In the genomic region with DNA sequence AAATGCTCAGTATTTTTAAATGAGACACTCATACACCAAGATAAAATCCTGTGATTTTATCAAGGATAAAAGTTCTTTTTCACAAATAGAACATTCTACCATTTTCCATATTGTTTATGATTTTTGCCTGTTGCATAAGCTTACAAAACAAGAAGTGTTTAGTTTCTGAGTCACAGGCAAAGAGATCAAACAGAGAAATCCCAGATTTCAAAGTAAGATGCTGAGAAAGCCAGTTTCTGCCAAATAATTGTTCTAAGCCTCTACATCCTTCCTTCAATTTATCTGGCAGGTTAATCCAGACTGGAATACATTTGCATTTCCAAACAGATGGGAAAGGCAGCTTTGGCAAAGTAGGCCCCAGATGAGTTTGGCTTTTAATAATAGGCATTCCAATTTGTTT, we compare ENCODE assay signal across 14 cellular contexts. TPM values are rescaled to one million over a fixed set of nuclear protein-coding genes. Genes with fewer than 3 reads are reported as not detected.
DNase-seq lines count a peak whose midpoint lies in the region; ATAC-seq and TF ChIP-seq lines count a peak whose summit lies in the region.
"Had no signal": no experiment of that assay in that cellular context is flagged by ENCODE, and none has a peak within 500 bp of the region (broad histone marks: within the 10 kb centered on the region; RNA-seq: fewer than 3 reads in every experiment).

No MANE protein-coding gene starts in this region.

- H3K14ac ChIP-seq in IMR-90 (replicated peaks; ENCODE audit: low read depth, low read length), result no peak overlapping the region

- H3K27me3 Mint-ChIP-seq in stimulated activated naive CD8-positive, alpha-beta T cell treated with anti-CD3 and anti-CD28 coated beads, Interleukin-15, amount 100 ng/mL, for 72 hours, result no peaks in the 10 kb centered on the region

- peak overlapping the region; percentile 54 for H2BK5ac ChIP-seq in IMR-90 (ENCODE audit: low read depth, low read length, poor library complexity, severe bottlenecking)

- H2AK5ac ChIP-seq in IMR-90 (ENCODE audit: low read depth, low read length), result no peak overlapping the region

- CTCF ChIA-PET in IMR-90 (lab: Yijun Ruan, JAX), result no interaction called here

- H2BK15ac ChIP-seq in IMR-90 (ENCODE audit: low read depth, low read length), result no peak overlapping the region

- H3K4me3 Mint-ChIP-seq in stimulated activated naive CD8-positive, alpha-beta T cell treated with anti-CD3 and anti-CD28 coated beads, Interleukin-15, amount 100 ng/mL, for 72 hours, result no peak overlapping the region

- peaks cover 19% of the 10 kb centered on the region for H3K9me1 ChIP-seq in IMR-90 (ENCODE audit: insufficient read depth, low read length)

- H4K20me1 ChIP-seq in IMR-90 (ENCODE audit: insufficient read depth, low read length), result no peaks in the 10 kb centered on the region

- peaks cover 8 to 18% of the 10 kb centered on the region in 2 donors for H3K9me3 Mint-ChIP-seq in stimulated activated naive CD8-positive, alpha-beta T cell treated with anti-CD3 and anti-CD28 coated beads, Interleukin-15, amount 100 ng/mL, for 72 hours

- no TSS peak for BruUV-seq in IMR-90 (replicated peaks; lab: Mats Ljungman, UMichigan)

- H4K5ac ChIP-seq in IMR-90 (ENCODE audit: low read depth, low read length), result no peak overlapping the region

- no peak for TF ChIP-seq RAD21 in IMR-90 (IDR thresholded peaks at IDR 0.05; ENCODE audit: low read length)

- H4K91ac ChIP-seq in IMR-90 (ENCODE audit: insufficient read depth, low read depth, low read length), result peak overlapping the region; percentile 46; the same call in 1 of the 2 replicates

- ATAC-seq in IMR-90 (ENCODE audit: low read depth), result no peak; the same call in 1 of the 2 replicates
- no peak for ATAC-seq in GM19455 (IDR thresholded peaks at IDR 0.05; ENCODE audit: unreplicated experiment)
- no peak for ATAC-seq in stimulated activated naive CD8-positive, alpha-beta T cell treated with anti-CD3 and anti-CD28 coated beads, Interleukin-15, amount 100 ng/mL, for 72 hours
- ATAC-seq in foreskin keratinocyte, result no peak

- H3K36me3 ChIP-seq in IMR-90 (ENCODE audit: control insufficient read depth, insufficient read depth, low read length), result no peaks in the 10 kb centered on the region
- H3K36me3 ChIP-seq in subcutaneous abdominal adipose tissue (ENCODE audit: control insufficient read depth in 5 of 5, insufficient read depth in 5 of 5, low read length in 5 of 5), result no peaks in the 10 kb centered on the region

- H3K4ac ChIP-seq in IMR-90 (ENCODE audit: low read depth, low read length), result peak overlapping the region; percentile 1; the same call in 1 of the 2 replicates

- H3K4me2 ChIP-seq in IMR-90 (ENCODE audit: low read depth, low read length), result no peak overlapping the region

- 0 out of 2 replicates have a peak overlapping the region, but pooled peaks have one; percentile 16 for H3K56ac ChIP-seq in IMR-90 (ENCODE audit: extremely low read depth, insufficient read depth, low read length)

- H4K8ac ChIP-seq in IMR-90 (ENCODE audit: low read depth in 2 of 2, low read length in 2 of 2), result peak overlapping the region in 1 of 2 experiments; percentile 50; a peak in 1 of 4 replicates

- H3K4me1 ChIP-seq in IMR-90 (ENCODE audit: control insufficient read depth, insufficient read depth, low read length) (peaks cover 17% of the 10 kb centered on the region), subcutaneous abdominal adipose tissue (ENCODE audit: control insufficient read depth in 5 of 5, insufficient read depth in 5 of 5, low read length in 5 of 5) (peaks cover 0 to 43% (median 4%) of the 10 kb centered on the region in 5 donors), foreskin keratinocyte (no peaks in the 10 kb centered on the region)

- POLR2A ChIA-PET in IMR-90 (lab: Charles Lee; ENCODE audit: unreplicated experiment), result no interaction called here

- H2AFZ ChIP-seq in IMR-90 (replicated peaks; ENCODE audit: low read length, poor library complexity), result no peak overlapping the region

- H3K4me3 ChIP-seq in IMR-90 (ENCODE audit: insufficient read depth, low read depth, low read length) (no peak overlapping the region), subcutaneous abdominal adipose tissue (ENCODE audit: low read depth in 1 of 5, low read length in 5 of 5) (no peak overlapping the region)

- no peak overlapping the region for H3K23ac ChIP-seq in IMR-90 (ENCODE audit: low read depth, low read length)

- H3K27ac ChIP-seq in IMR-90 (ENCODE audit: insufficient read depth, low read length) (no peak overlapping the region), caudate nucleus (ENCODE audit: low read depth, low read length) (peak overlapping the region; percentile 24), subcutaneous abdominal adipose tissue (ENCODE audit: low read depth, low read length) (peak overlapping the region; percentile 75), foreskin keratinocyte (no peak overlapping the region)
- H3K27ac ChIP-seq: epithelial cell of prostate had no signal

- peak overlapping the region; percentile 94; the same call in 1 of the 2 replicates for H2BK20ac ChIP-seq in IMR-90 (ENCODE audit: low read depth, low read length)

- no peak overlapping the region for H2AK9ac ChIP-seq in IMR-90 (replicated peaks; ENCODE audit: low read depth, low read length, poor library complexity)

- H3K79me1 ChIP-seq in IMR-90 (ENCODE audit: low read depth in 1 of 2, low read length in 2 of 2), result no peaks in the 10 kb centered on the region

- DNase-seq in IMR-90, result peak; percentile 66
- peak in 1 of 61 donors; percentile 62 for DNase-seq in caudate nucleus (lab: John Stamatoyannopoulos, UW)
- peak; percentile 27 for DNase-seq in inferior parietal cortex (ENCODE audit: extremely low spot score)
- no peak for DNase-seq in stimulated activated naive CD8-positive, alpha-beta T cell treated with anti-CD3 and anti-CD28 coated beads, Interleukin-15, amount 100 ng/mL, for 72 hours
- DNase-seq in middle frontal gyrus (ENCODE audit: extremely low spot score, low spot score), result no peak
- DNase-seq in foreskin keratinocyte, result no peak
- DNase-seq: activated CD4-positive, CD25-positive, alpha-beta regulatory T cell treated with anti-CD3 and anti-CD28 coated beads, Interleukin-2, amount 50 U/mL, for 72 hours; activated T-cell treated with anti-CD3 and anti-CD28 coated beads, Interleukin-2, amount 50 U/mL, for 1 hour; NCI-H187 treated with DMSO at 0.1 percent for 48 hours; small intestine had no signal

- TF ChIP-seq CTCF in IMR-90 (conservative IDR thresholded peaks at IDR 0.05; ENCODE audit: low read depth, low read length) (no peak), foreskin keratinocyte (conservative IDR thresholded peaks at IDR 0.05) (no peak)

- H2BK120ac ChIP-seq in IMR-90 (ENCODE audit: low read depth, low read length), result peak overlapping the region; percentile 90

- intact Hi-C loops in IMR-90 (cut with micrococcal nuclease), result no loop called here

- H3K18ac ChIP-seq in IMR-90 (ENCODE audit: low read depth, low read length), result no peak overlapping the region; the same call in 1 of the 2 replicates

- no peaks in the 10 kb centered on the region for H3K4me1 Mint-ChIP-seq in stimulated activated naive CD8-positive, alpha-beta T cell treated with anti-CD3 and anti-CD28 coated beads, Interleukin-15, amount 100 ng/mL, for 72 hours

- H3K9ac ChIP-seq in IMR-90 (ENCODE audit: low read depth, low read length) (no peak overlapping the region), subcutaneous abdominal adipose tissue (ENCODE audit: low read length in 5 of 5) (no peak overlapping the region)

- no peak overlapping the region for H3K27ac Mint-ChIP-seq in stimulated activated naive CD8-positive, alpha-beta T cell treated with anti-CD3 and anti-CD28 coated beads, Interleukin-15, amount 100 ng/mL, for 72 hours

- dilution Hi-C loops in IMR-90 (cut with HindIII; ENCODE audit: low sequenced_read_pairs, unreplicated experiment), result no loop called here

- TF ChIP-seq POLR2A in IMR-90 (IDR thresholded peaks at IDR 0.05; ENCODE audit: low read depth, low read length), result no peak

- H3K9me3 ChIP-seq in IMR-90 (ENCODE audit: control insufficient read depth, insufficient read depth, low read length) (peaks cover 4% of the 10 kb centered on the region), subcutaneous abdominal adipose tissue (ENCODE audit: control insufficient read depth in 5 of 5, low read length in 5 of 5) (peaks cover 3 to 9% (median 5%) of the 10 kb centered on the region in 5 donors)

- in situ Hi-C loops in IMR-90 (cut with MboI; ENCODE audit: low sequenced_read_pairs), result no loop called here

- no peaks in the 10 kb centered on the region for H3K27me3 ChIP-seq in IMR-90 (ENCODE audit: control insufficient read depth, insufficient read depth, low read length)
- no peaks in the 10 kb centered on the region for H3K27me3 ChIP-seq in subcutaneous abdominal adipose tissue (ENCODE audit: control insufficient read depth in 5 of 5, insufficient read depth in 4 of 5, low read length in 5 of 5)
- peaks cover 3% of the 10 kb centered on the region for H3K27me3 ChIP-seq in foreskin keratinocyte

TF ChIP-seq in IMR-90, 13 proteins besides CTCF, POLR2A, EP300 and RAD21:
- TF ChIP-seq FOS (IDR thresholded peaks at IDR 0.05; ENCODE audit: low read depth, low read length), result peak; percentile 82; the same call in 1 of the 2 replicates
- no peak for TF ChIP-seq RFX5 (IDR thresholded peaks at IDR 0.05; ENCODE audit: low read depth, low read length)
- peak; percentile 86 for TF ChIP-seq CEBPB (IDR thresholded peaks at IDR 0.05; ENCODE audit: low read depth, low read length)

RNA-seq across cellular contexts. Expression of a gene that starts 2.5 kb away (rescaled TPM):
- total RNA-seq in IMR-90 (2012; rRNA removed) (not detected in 2 replicates), foreskin keratinocyte (not detected in 2 replicates)
- polyA plus RNA-seq in IMR-90 (2012; rRNA removed) (0.05 and 0.06 TPM in 2 replicates), foreskin keratinocyte (not detected in 2 replicates)
- polyA plus RNA-seq in IMR-90 (2012; cell fraction: cytosol; rRNA removed), result 0.09 TPM in 1 of 2 replicates, not detected in the other
- 0.37 and 0.40 TPM in 2 replicates for polyA plus RNA-seq in IMR-90 (2012; cell fraction: nucleus; rRNA removed; ENCODE audit: low replicate concordance)
- polyA plus RNA-seq: keratinocyte had no signal

RNA-seq across cellular contexts. Expression of a gene that starts 56.7 kb away (rescaled TPM):
- total RNA-seq in IMR-90 (2012; rRNA removed) (14.2 and 16.0 TPM in 2 replicates), foreskin keratinocyte (15.2 and 15.3 TPM in 2 replicates)
- polyA plus RNA-seq in IMR-90 (2012; rRNA removed) (13.6 and 15.8 TPM in 2 replicates), foreskin keratinocyte (9.5 and 11.0 TPM in 2 replicates)
- 7.7 and 11.3 TPM in 2 replicates for polyA plus RNA-seq in IMR-90 (2012; cell fraction: cytosol; rRNA removed)
- 5.3 and 8.3 TPM in 2 replicates for polyA plus RNA-seq in IMR-90 (2012; cell fraction: nucleus; rRNA removed; ENCODE audit: low replicate concordance)

Comparison
In these comparisons a context has a peak if more than half of its experiments do, and no peak if none do; other contexts are left out.
1. DNase-seq: peak in IMR-90 (single experiment) and inferior parietal cortex (single experiment); none in stimulated activated naive CD8-positive, alpha-beta T cell treated with anti-CD3 and anti-CD28 coated beads, Interleukin-15, amount 100 ng/mL, for 72 hours (0 of 2), middle frontal gyrus (single experiment) and foreskin keratinocyte (0 of 2).
2. H3K27ac ChIP-seq: peak in caudate nucleus (single experiment) and subcutaneous abdominal adipose tissue (single experiment); none in IMR-90 (single experiment) and foreskin keratinocyte (single experiment).